Comparison of ENCODE assay signal across 27 cellular contexts in the genomic region with DNA sequence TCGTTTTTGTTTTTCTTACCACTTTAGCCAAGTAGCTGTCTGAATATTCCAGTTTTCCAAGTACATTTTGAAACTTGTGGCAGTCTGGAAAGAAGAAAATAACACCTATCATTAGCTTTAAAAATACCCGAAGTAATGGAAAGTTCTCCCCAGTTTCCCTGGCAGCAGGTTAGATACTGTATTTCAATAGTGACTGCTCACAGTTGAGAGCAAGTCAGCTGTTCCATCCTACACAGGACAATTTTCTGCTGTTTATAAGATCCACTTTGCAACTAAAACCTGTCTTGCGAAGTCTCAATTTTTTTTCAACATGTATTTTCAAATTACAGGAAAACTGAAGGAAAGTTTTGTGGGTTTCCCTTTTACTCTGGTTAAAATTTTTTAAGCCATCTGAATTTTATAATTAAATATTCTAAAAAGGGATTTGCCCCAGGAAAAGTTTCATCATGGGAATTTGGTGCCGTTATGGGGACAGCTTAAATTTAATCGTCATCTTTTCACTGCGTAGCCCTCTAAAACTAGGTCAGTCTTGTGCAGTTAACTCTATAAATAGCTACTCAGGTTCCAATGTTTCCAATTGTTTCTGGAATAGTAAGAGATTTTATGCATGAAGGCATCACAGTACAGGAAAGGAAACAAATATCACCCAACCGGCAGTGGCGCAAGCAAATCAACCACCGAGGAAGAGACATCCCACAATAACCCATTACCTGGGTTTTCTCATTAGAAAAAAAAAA.
A peak's percentile ranks its signal among the peaks of the same experiment; 100 is the strongest.
DNase-seq lines count a peak whose midpoint lies in the region; ATAC-seq, FAIRE-seq and TF ChIP-seq lines count a peak whose summit lies in the region.
"Had no signal": no experiment of that assay in that cellular context is flagged by ENCODE, and none has a peak within 500 bp of the region (broad histone marks: within the 10 kb centered on the region; RNA-seq: fewer than 3 reads in every experiment).

No MANE protein-coding gene starts in this region.

- no peak overlapping the region for H3K4me3 ChIP-seq in heart left ventricle
- peak overlapping the region in 1 of 4 donors; percentile 3 for H3K4me3 ChIP-seq in sigmoid colon
- H3K4me3 ChIP-seq: A549, breast epithelium, neural progenitor cell had no signal

- peak; percentile 27 for FAIRE-seq in islet of Langerhans (lab: Jason Lieb, UNC)
- FAIRE-seq: A549, RCC 7860 had no signal

- TF ChIP-seq POLR2A in heart left ventricle (IDR thresholded peaks at IDR 0.05) = no peak
- no peak for TF ChIP-seq POLR2A in sigmoid colon (IDR thresholded peaks at IDR 0.05)

- H3K36me3 ChIP-seq in heart left ventricle (peaks cover 0 to 80% (median 40%) of the 10 kb centered on the region in 9 donors), sigmoid colon (peaks cover 0 to 14% (median 0%) of the 10 kb centered on the region in 4 donors)
- H3K36me3 ChIP-seq: neural progenitor cell had no signal

- intact Hi-C loops in heart left ventricle (cut with DNase I) (no loop called here), left cardiac atrium (cut with DNase I) (no loop called here), sigmoid colon (cut with DNase I) (loop anchor here (5.0 kb wide), 1 partner anchor 97 kb away; a partner anchor contains a TSS)

- H3K27me3 ChIP-seq in heart left ventricle = no peaks in the 10 kb centered on the region
- H3K27me3 ChIP-seq in sigmoid colon = no peaks in the 10 kb centered on the region
- H3K27me3 ChIP-seq: breast epithelium, neural progenitor cell had no signal

- DNase-seq in heart left ventricle (no peak), left cardiac atrium (no peak), sigmoid colon (no peak), omental fat pad (ENCODE audit: low spot score) (no peak)
- DNase-seq: activated CD4-positive, alpha-beta T cell treated with anti-CD3 and anti-CD28 coated beads for 4 hours; amniotic stem cell; CD4-positive, alpha-beta T cell; cortex of kidney; effector memory CD4-positive, alpha-beta T cell; kidney glomerular epithelial cell; MV-4-11; NCI-H1436; NCI-H2107; NCI-H446 treated with DMSO at 0.1 percent for 48 hours; NCI-H82; stimulated activated CD4-positive, alpha-beta T cell treated with anti-CD3 and anti-CD28 coated beads, Interleukin-15, amount 100 ng/mL, for 24 hours; T-cell; WERI-Rb-1 had no signal

- H3K9me3 ChIP-seq in heart left ventricle (no peaks in the 10 kb centered on the region), sigmoid colon (no peaks in the 10 kb centered on the region)
- H3K9me3 ChIP-seq: A549, breast epithelium had no signal

- TF ChIP-seq CTCF in heart left ventricle (IDR thresholded peaks at IDR 0.05) = no peak
- no peak for TF ChIP-seq CTCF in sigmoid colon (IDR thresholded peaks at IDR 0.05)
- no peak for TF ChIP-seq CTCF in omental fat pad (IDR thresholded peaks at IDR 0.05)

- 51 to 52% (median 52%) methylated on average over 9 of the region's 9 CpGs for WGBS in heart left ventricle, 4 donors
- 85 to 86% methylated on average over 9 of the region's 9 CpGs for WGBS in sigmoid colon, 2 donors

- peak in 3 of 4 donors; percentile 37 to 42 (median 40) for ATAC-seq in heart left ventricle
- no peak for ATAC-seq in left cardiac atrium
- no peak for ATAC-seq in GM21717 (IDR thresholded peaks at IDR 0.05; ENCODE audit: unreplicated experiment)
- no peak for ATAC-seq in GM21367 (IDR thresholded peaks at IDR 0.05; ENCODE audit: unreplicated experiment)
- ATAC-seq in omental fat pad (ENCODE audit: low FRiP score) = no peak
- no peak for ATAC-seq in HG03135 (IDR thresholded peaks at IDR 0.05; ENCODE audit: unreplicated experiment)
- ATAC-seq: A549; stimulated activated memory B cell treated with anti-CD40 and anti-IgM and Interleukin-4, amounts not matched to agents 10 μg/mL and 1 μg/mL and 100 μg/mL, for 72 hours; T-cell had no signal

- TF ChIP-seq EP300 in sigmoid colon (IDR thresholded peaks at IDR 0.05) = no peak

- H3K27ac ChIP-seq in heart left ventricle (peak overlapping the region in 4 of 12 donors; percentile 22 to 66 (median 39)), sigmoid colon (peak overlapping the region; percentile 33 to 88 (median 76))
- H3K27ac ChIP-seq: A549, breast epithelium, neural progenitor cell, WERI-Rb-1 had no signal

- peaks cover 0 to 21% (median 0%) of the 10 kb centered on the region in 12 donors for H3K4me1 ChIP-seq in heart left ventricle
- H3K4me1 ChIP-seq in sigmoid colon = peaks cover 0 to 56% (median 51%) of the 10 kb centered on the region in 4 donors
- H3K4me1 ChIP-seq: breast epithelium had no signal

Comparison
In these comparisons a context has a peak if more than half of its experiments do, and no peak if none do; other contexts are left out.
1. ATAC-seq: peak in heart left ventricle (3 of 4); none in left cardiac atrium (0 of 2), GM21717 (single experiment), GM21367 (single experiment), omental fat pad (single experiment) and HG03135 (single experiment).